In genomic region chr4:84596826-84597225, GRCh38 we compare ENCODE assay signal across 13 cellular contexts. TPM values are rescaled to one million over a fixed set of nuclear protein-coding genes. Genes with fewer than 3 reads are reported as not detected.
A peak's percentile ranks its signal among the peaks of the same experiment; 100 is the strongest.
DNase-seq lines count a peak whose midpoint lies in the region; ATAC-seq and TF ChIP-seq lines count a peak whose summit lies in the region.
"Had no signal": no experiment of that assay in that cellular context is flagged by ENCODE, and none has a peak within 500 bp of the region (broad histone marks: within the 10 kb centered on the region; RNA-seq: fewer than 3 reads in every experiment).

No MANE protein-coding gene starts in this region.

- H3K4me1 ChIP-seq in RWPE2 (ENCODE audit: insufficient read depth, poor library complexity, severe bottlenecking) (peaks cover 39% of the 10 kb centered on the region), left lung (no peaks in the 10 kb centered on the region)
- H3K4me1 ChIP-seq: A549 had no signal

- TF ChIP-seq CTCF in RWPE2 (IDR thresholded peaks at IDR 0.05; ENCODE audit: poor library complexity, severe bottlenecking), result no peak
- TF ChIP-seq CTCF in left lung (IDR thresholded peaks at IDR 0.05), result no peak

- peaks cover 3% of the 10 kb centered on the region; the same call in 1 of the 2 replicates for H3K36me3 ChIP-seq in RWPE2 (ENCODE audit: low read depth)
- no peaks in the 10 kb centered on the region for H3K36me3 ChIP-seq in left lung

- H3K27ac ChIP-seq in RWPE2 (ENCODE audit: poor library complexity, severe bottlenecking) (peak overlapping the region; percentile 64), left lung (no peak overlapping the region)

- DNase-seq in NCI-H748 (lab: John Stamatoyannopoulos, UW; ENCODE audit: unreplicated experiment), result peak; percentile 14
- DNase-seq in NCI-H748 treated with DMSO at 0.1 percent for 48 hours (lab: John Stamatoyannopoulos, UW), result no peak
- DNase-seq in LoVo (ENCODE audit: low spot score), result peak; percentile 57
- no peak for DNase-seq in RWPE2 (ENCODE audit: low spot score)
- DNase-seq in left lung, result peak; percentile 76 to 84
- DNase-seq in amygdala (lab: John Stamatoyannopoulos, UW), result no peak
- DNase-seq in NCI-H2196 (lab: John Stamatoyannopoulos, UW; ENCODE audit: unreplicated experiment), result no peak
- DNase-seq: anterior cingulate cortex, endodermal cell, hypothalamus, NCI-H774 had no signal

- ATAC-seq in RWPE2 (ENCODE audit: low read depth), result peak; percentile 82
- ATAC-seq in left lung, result peak; percentile 98
- ATAC-seq in GM19463 (IDR thresholded peaks at IDR 0.05; ENCODE audit: unreplicated experiment), result no peak
- ATAC-seq: A549 had no signal

- H3K9me3 ChIP-seq in RWPE2 (ENCODE audit: severe bottlenecking), result no peaks in the 10 kb centered on the region
- no peaks in the 10 kb centered on the region for H3K9me3 ChIP-seq in left lung
- H3K9me3 ChIP-seq: A549 had no signal

- H3K4me3 ChIP-seq in RWPE2 (ENCODE audit: severe bottlenecking), result no peak overlapping the region
- no peak overlapping the region for H3K4me3 ChIP-seq in left lung
- H3K4me3 ChIP-seq: A549 had no signal

- H3K27me3 ChIP-seq in RWPE2 (ENCODE audit: insufficient read depth, poor library complexity, severe bottlenecking) (no peaks in the 10 kb centered on the region), left lung (no peaks in the 10 kb centered on the region)

- intact Hi-C loops in left lung (cut with DNase I), result no loop called here

RNA-seq across cellular contexts. Expression of gene CDS1, which starts 13.9 kb away (rescaled TPM):
- total RNA-seq in left lung, result 10 to 100 TPM; 22.4 to 25.7 TPM

Comparison
In these comparisons a context has a peak if more than half of its experiments do, and no peak if none do; other contexts are left out.
1. DNase-seq: peak in NCI-H748 (single experiment), LoVo (single experiment) and left lung (2 of 2); none in NCI-H748 treated with DMSO at 0.1 percent for 48 hours (single experiment), RWPE2 (single experiment), amygdala (0 of 56) and NCI-H2196 (single experiment).